9 cellular contexts compared by ENCODE assay signal in genomic region chr12:103632554-103633216, GRCh38. TPM values are rescaled to one million over a fixed set of nuclear protein-coding genes. Genes with fewer than 3 reads are reported as not detected.
A peak's percentile ranks its signal among the peaks of the same experiment; 100 is the strongest.
DNase-seq lines count a peak whose midpoint lies in the region; ATAC-seq and TF ChIP-seq lines count a peak whose summit lies in the region.
"Had no signal": no experiment of that assay in that cellular context is flagged by ENCODE, and none has a peak within 500 bp of the region (broad histone marks: within the 10 kb centered on the region; RNA-seq: fewer than 3 reads in every experiment).

No MANE protein-coding gene starts in this region.

- no peaks in the 10 kb centered on the region for H3K27me3 ChIP-seq in KMS-11 (ENCODE audit: insufficient read depth, low read depth)
- no peaks in the 10 kb centered on the region; the same call in 1 of the 2 replicates for H3K27me3 ChIP-seq in SJCRH30
- H3K27me3 ChIP-seq in stomach: no peaks in the 10 kb centered on the region

- TF ChIP-seq EP300 in stomach (IDR thresholded peaks at IDR 0.05): no peak

- no peak overlapping the region for H3K27ac ChIP-seq in KMS-11
- H3K27ac ChIP-seq in SJCRH30: no peak overlapping the region
- no peak overlapping the region for H3K27ac ChIP-seq in stomach

- no peaks in the 10 kb centered on the region for H3K36me3 Mint-ChIP-seq in brain

- no peaks in the 10 kb centered on the region for H3K4me1 Mint-ChIP-seq in brain

- H3K4me1 ChIP-seq in KMS-11 (ENCODE audit: low read depth, poor library complexity, severe bottlenecking) (no peaks in the 10 kb centered on the region), SJCRH30 (no peaks in the 10 kb centered on the region), stomach (peaks cover 0 to 1% (median 0%) of the 10 kb centered on the region in 4 donors)

- peaks cover 3 to 16% (median 12%) of the 10 kb centered on the region in 5 experiments for H3K9me3 Mint-ChIP-seq in brain
- H3K9me3 Mint-ChIP-seq: dendritic cell treated with granulocyte-macrophage colony-stimulating factor and Interleukin-4, amounts not matched to agents 40 ng/mL and 50 ng/mL, for 4 days had no signal

- no peaks in the 10 kb centered on the region for H3K79me2 ChIP-seq in KMS-11 (ENCODE audit: insufficient read depth, low read depth)

- no peak for TF ChIP-seq POLR2A in stomach (IDR thresholded peaks at IDR 0.05)

- no peak overlapping the region for H3K4me2 ChIP-seq in KMS-11

- no peaks in the 10 kb centered on the region for H3K9me3 ChIP-seq in SJCRH30 (replicated peaks)
- H3K9me3 ChIP-seq in stomach: peaks cover 0 to 10% (median 8%) of the 10 kb centered on the region in 4 donors

- H3K4me3 ChIP-seq in KMS-11 (IDR thresholded peaks at IDR 0.05; ENCODE audit: insufficient read depth, low read depth, low read length): no peak overlapping the region
- H3K4me3 ChIP-seq in SJCRH30: no peak overlapping the region
- H3K4me3 ChIP-seq in stomach: no peak overlapping the region

- H3K9ac ChIP-seq in KMS-11: no peak overlapping the region

- no peak overlapping the region for H3K27ac Mint-ChIP-seq in brain
- H3K27ac Mint-ChIP-seq: dendritic cell treated with granulocyte-macrophage colony-stimulating factor and Interleukin-4, amounts not matched to agents 40 ng/mL and 50 ng/mL, for 4 days had no signal

- TF ChIP-seq CTCF in KMS-11 (conservative IDR thresholded peaks at IDR 0.05; ENCODE audit: low read depth, low read length) (peak; percentile 89), brain (conservative IDR thresholded peaks at IDR 0.05) (peak; percentile 55 to 79), stomach (IDR thresholded peaks at IDR 0.05) (peak in 5 of 7 experiments; percentile 38 to 82 (median 46))

- peaks cover 6% of the 10 kb centered on the region for H3K27me3 Mint-ChIP-seq in brain

- H3K4me3 Mint-ChIP-seq in brain: no peak overlapping the region
- H3K4me3 Mint-ChIP-seq: dendritic cell treated with granulocyte-macrophage colony-stimulating factor and Interleukin-4, amounts not matched to agents 40 ng/mL and 50 ng/mL, for 4 days had no signal

- H2AFZ ChIP-seq in KMS-11 (ENCODE audit: low read depth): 0 out of 2 replicates have a peak overlapping the region, but pooled peaks have one; percentile 19

- ATAC-seq in GM21576 (IDR thresholded peaks at IDR 0.05; ENCODE audit: unreplicated experiment) (peak; percentile 91), left lobe of liver (peak; percentile 91)

- H3K36me3 ChIP-seq in KMS-11 (ENCODE audit: insufficient read depth) (no peaks in the 10 kb centered on the region), SJCRH30 (no peaks in the 10 kb centered on the region), stomach (no peaks in the 10 kb centered on the region)

- intact Hi-C loops in stomach (cut with DNase I; ENCODE audit: low total_unique reads): no loop called here

- 34 to 44% (median 38%) methylated on average over 15 of the region's 15 CpGs for WGBS in stomach, 5 donors

- peak; percentile 73 for DNase-seq in DMS 273 (lab: John Stamatoyannopoulos, UW; ENCODE audit: unreplicated experiment)
- no peak for DNase-seq in DMS 273 treated with DMSO at 0.1 percent for 48 hours (lab: John Stamatoyannopoulos, UW)
- peak; percentile 79 to 87 for DNase-seq in SJCRH30
- peak; percentile 54 for DNase-seq in left lobe of liver (ENCODE audit: low spot score)
- DNase-seq in stomach: peak; percentile 78

- no peaks in the 10 kb centered on the region for H4K20me1 ChIP-seq in KMS-11 (ENCODE audit: insufficient read depth)

RNA-seq across cellular contexts. Expression of gene STAB2, which starts 45.6 kb away (rescaled TPM):
- total RNA-seq in SJCRH30 (2014; rRNA removed; shearing (Covaris generic)): 0.56 and 0.73 TPM in 2 replicates
- polyA plus RNA-seq in brain (ENCODE audit: insufficient read depth, low read depth, low replicate concordance): not detected
- total RNA-seq in left lobe of liver: 15.1 TPM
- total RNA-seq in stomach: 1 to 10 TPM in 2 of 5 donors, under 1 TPM in 1, not detected in 2; under 0.01 to 4.0 (median 1.9) TPM
- under 1 TPM in 1 of 3 donors, not detected in 2; 0.03 TPM for polyA plus RNA-seq in stomach
